Comparison of ENCODE assay signal across 1 cellular context in the genomic region with DNA sequence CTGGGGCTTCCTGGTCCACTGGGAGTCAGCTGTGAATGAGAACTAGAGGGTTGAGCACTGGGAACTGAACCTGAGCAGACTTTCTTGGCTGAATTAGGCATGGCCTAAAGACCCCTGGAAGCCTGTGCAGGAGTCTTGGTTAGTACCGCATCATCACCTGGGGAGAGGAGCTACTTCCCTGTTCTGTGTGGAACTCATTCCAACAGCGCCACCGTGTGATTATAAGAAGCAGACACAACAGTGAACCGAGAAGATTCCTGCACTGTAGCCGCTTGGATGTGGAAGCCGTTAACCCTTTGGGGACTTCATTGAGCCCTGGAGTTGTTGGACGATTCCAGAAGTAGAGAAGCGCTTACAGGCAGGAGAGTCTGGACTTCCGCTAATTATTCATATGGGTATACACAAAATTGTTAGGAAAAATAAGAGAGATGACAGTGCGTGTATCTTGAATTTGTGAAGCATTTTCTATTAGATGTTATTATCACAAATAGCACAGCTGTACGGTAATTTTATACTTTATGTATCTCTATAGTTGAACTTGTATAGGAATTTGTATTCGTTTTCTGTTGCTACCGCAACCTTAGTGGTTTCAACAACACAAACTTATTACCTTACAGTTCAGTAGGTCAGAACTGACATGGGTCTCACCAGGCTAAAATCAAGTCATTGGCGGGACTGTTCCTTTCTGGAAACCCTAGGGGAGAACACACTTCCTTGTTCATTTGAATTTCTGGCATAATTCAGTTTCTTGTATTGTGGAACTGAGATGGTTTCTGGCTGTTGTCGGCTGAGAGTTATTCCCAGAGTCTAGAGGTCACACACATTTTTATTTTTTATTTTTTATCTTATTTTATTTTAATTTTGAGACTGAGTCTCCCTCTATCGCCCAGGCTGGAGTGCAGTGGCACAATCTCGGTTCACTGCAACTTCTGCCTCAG.
TF ChIP-seq lines count a peak whose summit lies in the region.

No MANE protein-coding gene starts in this region.

TF ChIP-seq in Ishikawa, 13 proteins besides CTCF, POLR2A, EP300 and RAD21 (continued from another document):
- TF ChIP-seq, protein P1, sequence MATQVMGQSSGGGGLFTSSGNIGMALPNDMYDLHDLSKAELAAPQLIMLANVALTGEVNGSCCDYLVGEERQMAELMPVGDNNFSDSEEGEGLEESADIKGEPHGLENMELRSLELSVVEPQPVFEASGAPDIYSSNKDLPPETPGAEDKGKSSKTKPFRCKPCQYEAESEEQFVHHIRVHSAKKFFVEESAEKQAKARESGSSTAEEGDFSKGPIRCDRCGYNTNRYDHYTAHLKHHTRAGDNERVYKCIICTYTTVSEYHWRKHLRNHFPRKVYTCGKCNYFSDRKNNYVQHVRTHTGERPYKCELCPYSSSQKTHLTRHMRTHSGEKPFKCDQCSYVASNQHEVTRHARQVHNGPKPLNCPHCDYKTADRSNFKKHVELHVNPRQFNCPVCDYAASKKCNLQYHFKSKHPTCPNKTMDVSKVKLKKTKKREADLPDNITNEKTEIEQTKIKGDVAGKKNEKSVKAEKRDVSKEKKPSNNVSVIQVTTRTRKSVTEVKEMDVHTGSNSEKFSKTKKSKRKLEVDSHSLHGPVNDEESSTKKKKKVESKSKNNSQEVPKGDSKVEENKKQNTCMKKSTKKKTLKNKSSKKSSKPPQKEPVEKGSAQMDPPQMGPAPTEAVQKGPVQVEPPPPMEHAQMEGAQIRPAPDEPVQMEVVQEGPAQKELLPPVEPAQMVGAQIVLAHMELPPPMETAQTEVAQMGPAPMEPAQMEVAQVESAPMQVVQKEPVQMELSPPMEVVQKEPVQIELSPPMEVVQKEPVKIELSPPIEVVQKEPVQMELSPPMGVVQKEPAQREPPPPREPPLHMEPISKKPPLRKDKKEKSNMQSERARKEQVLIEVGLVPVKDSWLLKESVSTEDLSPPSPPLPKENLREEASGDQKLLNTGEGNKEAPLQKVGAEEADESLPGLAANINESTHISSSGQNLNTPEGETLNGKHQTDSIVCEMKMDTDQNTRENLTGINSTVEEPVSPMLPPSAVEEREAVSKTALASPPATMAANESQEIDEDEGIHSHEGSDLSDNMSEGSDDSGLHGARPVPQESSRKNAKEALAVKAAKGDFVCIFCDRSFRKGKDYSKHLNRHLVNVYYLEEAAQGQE (IDR thresholded peaks at IDR 0.05; ENCODE audit: low read depth) = no peak
